In genomic region chr19:37466798-37467607, GRCh38 we compare ENCODE assay signal across 8 cellular contexts. TPM values are rescaled to one million over a fixed set of nuclear protein-coding genes. Genes with fewer than 3 reads are reported as not detected.
DNase-seq lines count a peak whose midpoint lies in the region; ATAC-seq and TF ChIP-seq lines count a peak whose summit lies in the region.

TSS of gene ZNF569 (minus strand) at chr19:37467444. CDS start at chr19:37444921, 22,523 bp downstream.

- H3K36me3 Mint-ChIP-seq in nephron progenitor cell (ENCODE audit: low read depth), result peaks cover 54% of the 10 kb centered on the region
- peaks cover 36% of the 10 kb centered on the region for H3K36me3 Mint-ChIP-seq in stimulated activated naive CD8-positive, alpha-beta T cell treated with anti-CD3 and anti-CD28 coated beads, Interleukin-15, Interleukin-2, amounts not matched to agents 100 ng/mL and 50 ng/mL, for 24 hours (ENCODE audit: low read depth)

- H3K27me3 Mint-ChIP-seq in nephron progenitor cell (ENCODE audit: low read depth, poor library complexity), result peaks cover 10% of the 10 kb centered on the region
- H3K27me3 Mint-ChIP-seq in stimulated activated naive CD8-positive, alpha-beta T cell treated with anti-CD3 and anti-CD28 coated beads, Interleukin-15, Interleukin-2, amounts not matched to agents 100 ng/mL and 50 ng/mL, for 24 hours, result no peaks in the 10 kb centered on the region

- peaks cover 63% of the 10 kb centered on the region for H3K9me3 Mint-ChIP-seq in nephron progenitor cell
- H3K9me3 Mint-ChIP-seq in stimulated activated naive CD8-positive, alpha-beta T cell treated with anti-CD3 and anti-CD28 coated beads, Interleukin-15, Interleukin-2, amounts not matched to agents 100 ng/mL and 50 ng/mL, for 24 hours, result peaks cover 19% of the 10 kb centered on the region

- H3K4me1 ChIP-seq in RWPE2 (ENCODE audit: insufficient read depth, poor library complexity, severe bottlenecking), result no peaks in the 10 kb centered on the region

- no peaks in the 10 kb centered on the region for H3K27me3 ChIP-seq in RWPE2 (ENCODE audit: insufficient read depth, poor library complexity, severe bottlenecking)

- peaks cover 29% of the 10 kb centered on the region for H3K4me1 Mint-ChIP-seq in nephron progenitor cell
- peaks cover 40% of the 10 kb centered on the region for H3K4me1 Mint-ChIP-seq in stimulated activated naive CD8-positive, alpha-beta T cell treated with anti-CD3 and anti-CD28 coated beads, Interleukin-15, Interleukin-2, amounts not matched to agents 100 ng/mL and 50 ng/mL, for 24 hours (ENCODE audit: low read depth)

- peak within 1 kb of the TSS; percentile 91 for H3K27ac ChIP-seq in KOPT-K1 (ENCODE audit: low read depth, low read length, poor library complexity, severe bottlenecking)
- H3K27ac ChIP-seq in RWPE2 (ENCODE audit: poor library complexity, severe bottlenecking), result peak within 1 kb of the TSS; percentile 51

- ATAC-seq in GM21737 (IDR thresholded peaks at IDR 0.05; ENCODE audit: unreplicated experiment), result peak; percentile 62
- peak; percentile 77 for ATAC-seq in RWPE2 (ENCODE audit: low read depth)

- TF ChIP-seq CTCF in RWPE2 (IDR thresholded peaks at IDR 0.05; ENCODE audit: poor library complexity, severe bottlenecking) (no peak), fibroblast of villous mesenchyme (IDR thresholded peaks at IDR 0.05; ENCODE audit: insufficient read depth, low read depth, low read length) (no peak), nephron progenitor cell (IDR thresholded peaks at IDR 0.05) (no peak)

- peak within 1 kb of the TSS; percentile 99 for H3K4me3 Mint-ChIP-seq in nephron progenitor cell
- peak within 1 kb of the TSS; percentile 99 for H3K4me3 Mint-ChIP-seq in stimulated activated naive CD8-positive, alpha-beta T cell treated with anti-CD3 and anti-CD28 coated beads, Interleukin-15, Interleukin-2, amounts not matched to agents 100 ng/mL and 50 ng/mL, for 24 hours

- H3K36me3 ChIP-seq in KOPT-K1 (ENCODE audit: insufficient read depth, low read length) (peaks cover 42% of the 10 kb centered on the region), RWPE2 (ENCODE audit: low read depth) (peaks cover 31% of the 10 kb centered on the region)

- DNase-seq in DMS79 (lab: John Stamatoyannopoulos, UW), result peak; percentile 89
- DNase-seq in RWPE2 (ENCODE audit: low spot score), result peak; percentile 90
- DNase-seq in activated gamma-delta T cell (lab: John Stamatoyannopoulos, UW), result peak; percentile 59
- DNase-seq in fibroblast of villous mesenchyme (ENCODE audit: low read depth), result peak; percentile 93
- peak; percentile 80 for DNase-seq in nephron progenitor cell

- H3K4me3 ChIP-seq in RWPE2 (ENCODE audit: severe bottlenecking), result peak within 1 kb of the TSS; percentile 73
- H3K4me3 ChIP-seq in fibroblast of villous mesenchyme (ENCODE audit: low read depth, low read length), result peak within 1 kb of the TSS; percentile 94

- H3K27ac Mint-ChIP-seq in nephron progenitor cell, result peak within 1 kb of the TSS; percentile 99
- peak within 1 kb of the TSS; percentile 95 for H3K27ac Mint-ChIP-seq in stimulated activated naive CD8-positive, alpha-beta T cell treated with anti-CD3 and anti-CD28 coated beads, Interleukin-15, Interleukin-2, amounts not matched to agents 100 ng/mL and 50 ng/mL, for 24 hours

- peaks cover 48% of the 10 kb centered on the region for H3K9me3 ChIP-seq in KOPT-K1 (ENCODE audit: insufficient read depth, low read length, poor library complexity, severe bottlenecking)
- H3K9me3 ChIP-seq in RWPE2 (ENCODE audit: severe bottlenecking), result no peaks in the 10 kb centered on the region

RNA-seq across cellular contexts. Expression of gene ZNF569, which starts in this region (rescaled TPM):
- total RNA-seq in fibroblast of villous mesenchyme, result 6.1 and 8.2 TPM in 2 replicates

Comparison
In these comparisons a context has a peak if more than half of its experiments do, and no peak if none do; other contexts are left out.
1. Peak in every context shown above with its lines: DNase-seq, ATAC-seq, H3K4me3 ChIP-seq and H3K27ac ChIP-seq.